1 cellular context compared by ENCODE assay signal in the genomic region with DNA sequence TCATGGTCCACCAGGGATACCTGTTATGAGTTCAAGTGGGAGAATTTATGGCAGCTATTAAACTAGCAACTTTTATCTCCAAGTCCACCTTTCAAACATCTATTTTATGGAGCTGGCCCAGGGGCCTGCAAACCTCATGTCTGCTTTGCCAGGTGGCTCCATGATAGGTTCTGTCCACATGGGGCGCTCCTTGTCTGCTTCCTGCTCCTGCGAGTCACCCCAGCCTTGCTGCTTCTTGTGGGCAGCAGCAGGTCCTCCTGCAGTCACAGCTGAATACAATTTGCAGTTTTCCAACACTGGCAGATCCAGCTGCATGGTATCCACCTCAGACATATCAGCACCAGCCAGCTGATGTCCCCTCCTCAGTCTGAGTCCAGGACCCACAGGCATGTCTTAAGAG.
TF ChIP-seq lines count a peak whose summit lies in the region.

No MANE protein-coding gene starts in this region.

TF ChIP-seq in HepG2, 621 proteins besides CTCF, POLR2A, EP300 and RAD21 (continued from another document):
- TF ChIP-seq RNF219 (CRISPR knock-in tag; IDR thresholded peaks at IDR 0.05): no peak
- no peak for TF ChIP-seq ELF3 (CRISPR knock-in tag; IDR thresholded peaks at IDR 0.05)
- TF ChIP-seq SP5 (CRISPR knock-in tag; IDR thresholded peaks at IDR 0.05; ENCODE audit: borderline replicate concordance, low read depth): no peak
- TF ChIP-seq ZFX (CRISPR knock-in tag; IDR thresholded peaks at IDR 0.05; ENCODE audit: low read depth): no peak
- TF ChIP-seq RARG (CRISPR knock-in tag; IDR thresholded peaks at IDR 0.05; ENCODE audit: low read depth): no peak
- TF ChIP-seq ZNF17 (CRISPR knock-in tag; IDR thresholded peaks at IDR 0.05): no peak
- peak; percentile 100 for TF ChIP-seq ZNF343 (CRISPR knock-in tag; IDR thresholded peaks at IDR 0.05)
- no peak for TF ChIP-seq ZNF557 (CRISPR knock-in tag; IDR thresholded peaks at IDR 0.05)
- no peak for TF ChIP-seq HNRNPH1 (optimal IDR thresholded peaks at IDR 0.05; ENCODE audit: low read depth, low read length)
- no peak for TF ChIP-seq ZMAT3 (CRISPR knock-in tag; conservative IDR thresholded peaks at IDR 0.05)
- TF ChIP-seq ZNF253 (CRISPR knock-in tag; IDR thresholded peaks at IDR 0.05; ENCODE audit: borderline replicate concordance): no peak
- TF ChIP-seq PHF20 (CRISPR knock-in tag; IDR thresholded peaks at IDR 0.05): no peak
- no peak for TF ChIP-seq ZBTB21 (CRISPR knock-in tag; IDR thresholded peaks at IDR 0.05)
- no peak for TF ChIP-seq ZNF749 (CRISPR knock-in tag; IDR thresholded peaks at IDR 0.05; ENCODE audit: borderline replicate concordance)
